9 cellular contexts compared by ENCODE assay signal in the genomic region with DNA sequence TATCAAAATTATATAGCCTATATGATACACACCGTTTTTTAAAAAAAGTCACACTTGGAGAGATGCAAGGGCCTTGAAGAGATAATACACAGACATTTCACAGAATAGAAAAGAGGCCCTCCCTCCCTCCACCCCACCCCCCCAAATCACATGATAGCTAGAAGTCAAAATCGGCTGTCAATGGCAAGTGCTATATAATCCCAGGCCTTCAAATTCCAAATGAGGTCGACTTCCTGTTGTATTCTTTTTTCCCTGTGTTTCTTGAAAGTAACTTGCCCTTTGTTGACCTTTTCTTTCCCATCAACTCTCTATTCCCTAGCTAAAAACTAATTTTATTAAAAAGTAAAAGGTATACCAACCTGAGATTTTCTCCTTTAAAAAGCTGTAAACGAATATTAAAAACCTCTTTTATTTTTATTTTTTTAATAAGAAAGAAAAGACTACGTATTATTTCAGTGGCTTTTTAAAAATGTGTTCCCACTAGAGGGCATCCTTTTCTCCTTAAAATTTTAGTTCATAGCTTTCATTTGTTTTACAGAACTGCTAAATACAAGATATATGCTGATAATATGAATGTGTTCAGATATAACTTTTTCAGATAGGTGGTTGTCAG. TPM values are rescaled to one million over a fixed set of nuclear protein-coding genes. Genes with fewer than 3 reads are reported as not detected.
DNase-seq lines count a peak whose midpoint lies in the region; ATAC-seq and TF ChIP-seq lines count a peak whose summit lies in the region.
"Had no signal": no experiment of that assay in that cellular context is flagged by ENCODE, and none has a peak within 500 bp of the region (broad histone marks: within the 10 kb centered on the region; RNA-seq: fewer than 3 reads in every experiment).

No MANE protein-coding gene starts in this region.

- no peak overlapping the region for H3K4ac ChIP-seq in mesenchymal stem cell (ENCODE audit: low read depth in 1 of 2, low read length in 2 of 2)

- H3K9me3 Mint-ChIP-seq in CD8-positive, alpha-beta memory T cell, result no peaks in the 10 kb centered on the region
- H3K9me3 Mint-ChIP-seq: T-cell had no signal

- intact Hi-C loops in adrenal gland (cut with DNase I) (no loop called here), lower leg skin (cut with DNase I; ENCODE audit: low total_unique reads) (no loop called here)

- no peak overlapping the region for H3K27ac ChIP-seq in CD8-positive, alpha-beta memory T cell (ENCODE audit: low read depth, low read length)
- no peak overlapping the region for H3K27ac ChIP-seq in adrenal gland
- no peak overlapping the region for H3K27ac ChIP-seq in mesenchymal stem cell (ENCODE audit: low read length, poor library complexity, severe bottlenecking)

- WGBS in adrenal gland, 4 donors, result 14 to 18% (median 16%) methylated on average over 5 of the region's 5 CpGs
- 32% methylated on average over 3 of the region's 5 CpGs for WGBS in mesenchymal stem cell
- 15 to 19% methylated on average over 5 of the region's 5 CpGs for WGBS in lower leg skin, 2 donors

- H3K14ac ChIP-seq in mesenchymal stem cell (ENCODE audit: low read length in 2 of 2), result no peak overlapping the region

- no peak overlapping the region for H4K91ac ChIP-seq in mesenchymal stem cell (ENCODE audit: low read length)

- H3K4me3 Mint-ChIP-seq in CD8-positive, alpha-beta memory T cell, result peak overlapping the region in 3 of 7 donors; percentile 26 to 55 (median 49)
- H3K4me3 Mint-ChIP-seq: T-cell had no signal

- peak overlapping the region; percentile 62 for H3K9ac ChIP-seq in mesenchymal stem cell (ENCODE audit: low read length)

- H3K79me1 ChIP-seq in mesenchymal stem cell (replicated peaks; ENCODE audit: low read length, poor library complexity, severe bottlenecking), result no peaks in the 10 kb centered on the region

- no peaks in the 10 kb centered on the region for H3K9me3 ChIP-seq in CD8-positive, alpha-beta memory T cell (ENCODE audit: low read length)
- H3K9me3 ChIP-seq in adrenal gland (replicated peaks in 1 of 3) (no peaks in the 10 kb centered on the region), mesenchymal stem cell (ENCODE audit: control insufficient read depth, low read length) (no peaks in the 10 kb centered on the region)

- TF ChIP-seq EP300 in Ishikawa (IDR thresholded peaks at IDR 0.05; ENCODE audit: borderline replicate concordance), result no peak

- H3K36me3 ChIP-seq in CD8-positive, alpha-beta memory T cell (ENCODE audit: insufficient read depth, low read length), result no peaks in the 10 kb centered on the region
- no peaks in the 10 kb centered on the region for H3K36me3 ChIP-seq in adrenal gland (replicated peaks in 1 of 2)
- peaks cover 4 to 5% of the 10 kb centered on the region in 2 experiments for H3K36me3 ChIP-seq in mesenchymal stem cell (ENCODE audit: control insufficient read depth in 1 of 2, insufficient read depth in 2 of 2, low read depth in 1 of 2, low read length in 2 of 2)

- peaks cover 58 to 84% (median 76%) of the 10 kb centered on the region in 3 donors for H3K4me1 Mint-ChIP-seq in CD8-positive, alpha-beta memory T cell

- H3K4me2 ChIP-seq in mesenchymal stem cell (ENCODE audit: low read length, poor library complexity, severe bottlenecking), result no peak overlapping the region

- ATAC-seq in HG02763 (IDR thresholded peaks at IDR 0.05; ENCODE audit: unreplicated experiment), result no peak
- ATAC-seq: T-cell had no signal

- POLR2A ChIA-PET in CD8-positive, alpha-beta memory T cell (lab: Charles Lee), result interaction anchor here (1.0 to 1.2 kb wide), 2 partner anchors 48 to 92 kb away, joined by 3 to 5 read pairs; no protein-coding TSS in a partner anchor

- TF ChIP-seq RAD21 in Ishikawa (IDR thresholded peaks at IDR 0.05; ENCODE audit: low read depth), result no peak

- DNase-seq in CD8-positive, alpha-beta memory T cell, result peak in 2 of 5 donors; percentile 5
- DNase-seq in adrenal gland (no peak), mesenchymal stem cell (peak; percentile 47), occipital lobe (lab: John Stamatoyannopoulos, UW) (no peak), NCI-H2196 (lab: John Stamatoyannopoulos, UW; ENCODE audit: unreplicated experiment) (no peak), lower leg skin (ENCODE audit: low spot score in 2 of 2) (no peak)
- DNase-seq: T-cell had no signal

- peaks cover 0 to 9% (median 2%) of the 10 kb centered on the region in 3 donors for H3K36me3 Mint-ChIP-seq in CD8-positive, alpha-beta memory T cell

- no peaks in the 10 kb centered on the region for H3K27me3 ChIP-seq in CD8-positive, alpha-beta memory T cell (ENCODE audit: insufficient read depth, low read length, poor library complexity, severe bottlenecking)
- H3K27me3 ChIP-seq in adrenal gland, result no peaks in the 10 kb centered on the region
- no peaks in the 10 kb centered on the region for H3K27me3 ChIP-seq in mesenchymal stem cell (ENCODE audit: control insufficient read depth in 1 of 2, insufficient read depth in 1 of 2, low read length in 2 of 2)

- TF ChIP-seq POLR2A in adrenal gland (IDR thresholded peaks at IDR 0.05) (no peak), lower leg skin (IDR thresholded peaks at IDR 0.05) (no peak)

- peaks cover 16% of the 10 kb centered on the region for H3K4me1 ChIP-seq in CD8-positive, alpha-beta memory T cell (ENCODE audit: insufficient read depth, low read length)
- peaks cover 26 to 44% of the 10 kb centered on the region in 2 donors for H3K4me1 ChIP-seq in adrenal gland (replicated peaks in 1 of 2)
- H3K4me1 ChIP-seq in mesenchymal stem cell (ENCODE audit: control insufficient read depth, insufficient read depth, low read depth, low read length), result peaks cover 6% of the 10 kb centered on the region

- H2AFZ ChIP-seq in mesenchymal stem cell (ENCODE audit: low read depth, low read length), result no peak overlapping the region

- H2BK15ac ChIP-seq in mesenchymal stem cell (ENCODE audit: low read depth, poor library complexity, severe bottlenecking), result no peak overlapping the region

- no peak overlapping the region for H2BK120ac ChIP-seq in mesenchymal stem cell (ENCODE audit: low read depth, low read length)

- no peak overlapping the region for H3K4me3 ChIP-seq in CD8-positive, alpha-beta memory T cell (ENCODE audit: low read length)
- H3K4me3 ChIP-seq in adrenal gland (no peak overlapping the region), mesenchymal stem cell (ENCODE audit: insufficient read depth in 1 of 2, low read depth in 1 of 2, low read length in 2 of 2) (no peak overlapping the region), lower leg skin (ENCODE audit: low read depth, poor library complexity, severe bottlenecking) (no peak overlapping the region)

- no peaks in the 10 kb centered on the region for H3K27me3 Mint-ChIP-seq in CD8-positive, alpha-beta memory T cell
- H3K27me3 Mint-ChIP-seq: T-cell had no signal

- CTCF ChIA-PET in CD8-positive, alpha-beta memory T cell (lab: Charles Lee), result interaction anchor here (0.9 to 1.6 kb wide), 7 partner anchors 14 to 71 kb away, joined by 3 to 7 read pairs (median 4); a partner anchor contains a TSS

- H2BK12ac ChIP-seq in mesenchymal stem cell (ENCODE audit: low read length in 2 of 2), result no peak overlapping the region

- H4K8ac ChIP-seq in mesenchymal stem cell (ENCODE audit: low read length), result no peak overlapping the region

- no peak overlapping the region for H2AK5ac ChIP-seq in mesenchymal stem cell (ENCODE audit: low read length, severe bottlenecking)

- H2BK5ac ChIP-seq in mesenchymal stem cell (ENCODE audit: low read depth, low read length, poor library complexity, severe bottlenecking), result no peak overlapping the region

- TF ChIP-seq CTCF in adrenal gland (IDR thresholded peaks at IDR 0.05) (peak in 5 of 6 experiments; percentile 11 to 53 (median 29)), lower leg skin (IDR thresholded peaks at IDR 0.05) (no peak)

- H3K23ac ChIP-seq in mesenchymal stem cell (ENCODE audit: low read length in 2 of 2), result no peak overlapping the region

- no peak overlapping the region for H3K18ac ChIP-seq in mesenchymal stem cell (ENCODE audit: low read depth in 1 of 2, low read length in 2 of 2)

- H3K27ac Mint-ChIP-seq in CD8-positive, alpha-beta memory T cell, result peak overlapping the region in 6 of 8 donors; percentile 24 to 80 (median 53)

TF ChIP-seq in Ishikawa, 13 proteins besides CTCF, POLR2A, EP300 and RAD21:
- no peak for TF ChIP-seq TEAD4 (IDR thresholded peaks at IDR 0.05)
- TF ChIP-seq, protein P1, sequence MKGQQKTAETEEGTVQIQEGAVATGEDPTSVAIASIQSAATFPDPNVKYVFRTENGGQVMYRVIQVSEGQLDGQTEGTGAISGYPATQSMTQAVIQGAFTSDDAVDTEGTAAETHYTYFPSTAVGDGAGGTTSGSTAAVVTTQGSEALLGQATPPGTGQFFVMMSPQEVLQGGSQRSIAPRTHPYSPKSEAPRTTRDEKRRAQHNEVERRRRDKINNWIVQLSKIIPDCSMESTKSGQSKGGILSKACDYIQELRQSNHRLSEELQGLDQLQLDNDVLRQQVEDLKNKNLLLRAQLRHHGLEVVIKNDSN (IDR thresholded peaks at IDR 0.05), result 0 out of 2 replicates have a peak, but pooled peaks have one; percentile 11

RNA-seq across cellular contexts. Expression of a gene that starts 46.6 kb away (rescaled TPM):
- total RNA-seq in CD8-positive, alpha-beta memory T cell, result 100 to 1,000 TPM in 1 of 2 experiments, 10 to 100 TPM in 1; 98.1 to 105 TPM
- 30.7 TPM for polyA plus RNA-seq in CD8-positive, alpha-beta memory T cell
- total RNA-seq in adrenal gland (10 to 100 TPM; 19.3 to 74.2 (median 45.4) TPM), occipital lobe (48.8 TPM), lower leg skin (10 to 100 TPM; 35.2 to 51.7 (median 39.9) TPM)
- 10 to 100 TPM in 2 of 3 donors, 1 to 10 TPM in 1; 9.7 to 63.3 (median 11.6) TPM for polyA plus RNA-seq in adrenal gland
- polyA plus RNA-seq in mesenchymal stem cell (2013, experiment 1 of 2), result 33.7 TPM
- 36.1 TPM for polyA plus RNA-seq in mesenchymal stem cell (2013, experiment 2 of 2)

Comparison
In these comparisons a context has a peak if more than half of its experiments do, and no peak if none do; other contexts are left out.
1. CTCF ChIP-seq: peak in adrenal gland (5 of 6); none in lower leg skin (0 of 3).